ENCODE assay signal across 8 cellular contexts in the genomic region with DNA sequence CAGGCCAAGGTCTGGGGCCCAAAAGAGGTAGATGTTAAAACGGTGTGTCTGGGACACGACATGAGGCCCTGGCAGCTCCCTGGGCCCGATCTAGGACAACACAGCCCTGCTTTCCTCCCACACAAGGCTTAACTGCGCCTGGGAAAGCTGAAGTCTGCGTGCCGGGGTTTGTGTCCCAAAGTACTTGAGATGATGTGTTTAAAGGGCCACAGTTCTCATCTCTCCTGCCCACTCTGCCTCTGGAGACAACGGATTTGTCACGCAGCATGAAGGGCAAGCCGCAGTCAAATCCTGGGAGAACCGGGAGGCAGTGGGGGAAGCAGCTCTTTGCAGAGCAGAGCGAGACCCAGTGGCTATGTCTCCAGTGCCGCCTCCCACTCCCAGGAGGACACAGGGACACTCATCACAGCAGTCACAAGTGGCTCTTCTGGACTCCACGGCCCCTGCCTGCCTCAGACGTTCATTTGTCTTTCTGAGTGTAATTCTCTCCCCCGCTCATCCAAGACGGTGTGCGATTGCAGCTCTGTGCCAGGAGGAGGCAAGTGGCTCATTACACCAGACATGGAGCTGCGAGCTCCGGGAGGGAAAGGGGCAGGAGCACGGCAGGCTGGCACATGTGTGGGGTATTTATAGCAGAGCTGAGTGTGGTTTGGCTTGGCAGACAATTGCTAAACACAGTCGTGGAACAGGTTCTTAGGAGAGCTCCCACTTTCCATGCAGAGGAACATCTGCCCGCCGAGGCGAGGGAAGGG. TPM values are rescaled to one million over a fixed set of nuclear protein-coding genes. Genes with fewer than 3 reads are reported as not detected.
DNase-seq lines count a peak whose midpoint lies in the region; ATAC-seq and TF ChIP-seq lines count a peak whose summit lies in the region.

No MANE protein-coding gene starts in this region.

- no peak overlapping the region for H3K27ac Mint-ChIP-seq in endothelial cell (ENCODE audit: unreplicated experiment)
- H3K27ac Mint-ChIP-seq in activated naive CD4-positive, alpha-beta T cell treated with anti-CD3 and anti-CD28 coated beads, Interleukin-2, amount 10 ng/mL, durations not matched to agents 7 days and 5 days = no peak overlapping the region

- no peak for ATAC-seq in HG03045 (IDR thresholded peaks at IDR 0.05; ENCODE audit: unreplicated experiment)

- TF ChIP-seq CTCF in fibroblast of pulmonary artery (IDR thresholded peaks at IDR 0.05; ENCODE audit: low read length, missing control alignments) = no peak
- TF ChIP-seq CTCF in endothelial cell (IDR thresholded peaks at IDR 0.05; ENCODE audit: unreplicated experiment) = no peak

- no peaks in the 10 kb centered on the region for H3K36me3 Mint-ChIP-seq in endothelial cell (ENCODE audit: low read depth, unreplicated experiment)
- peaks cover 6% of the 10 kb centered on the region for H3K36me3 Mint-ChIP-seq in activated naive CD4-positive, alpha-beta T cell treated with anti-CD3 and anti-CD28 coated beads, Interleukin-2, amount 10 ng/mL, durations not matched to agents 7 days and 5 days

- H3K4me3 ChIP-seq in fibroblast of pulmonary artery (replicated peaks; ENCODE audit: low read depth, low read length) = no peak overlapping the region

- CTCF ChIA-PET in activated naive CD4-positive, alpha-beta T cell treated with anti-CD3 and anti-CD28 coated beads, Interleukin-2, amount 10 ng/mL, durations not matched to agents 7 days and 5 days (lab: Charles Lee) = interaction anchor here (1.8 kb wide), 1 partner anchor 70 kb away, joined by 6 read pairs; a partner anchor contains a TSS

- peaks cover 12% of the 10 kb centered on the region for H3K27me3 Mint-ChIP-seq in endothelial cell (ENCODE audit: unreplicated experiment)
- H3K27me3 Mint-ChIP-seq in activated naive CD4-positive, alpha-beta T cell treated with anti-CD3 and anti-CD28 coated beads, Interleukin-2, amount 10 ng/mL, durations not matched to agents 7 days and 5 days = peaks cover 69% of the 10 kb centered on the region

- no peaks in the 10 kb centered on the region for H3K9me3 Mint-ChIP-seq in endothelial cell (ENCODE audit: unreplicated experiment)
- no peaks in the 10 kb centered on the region for H3K9me3 Mint-ChIP-seq in activated naive CD4-positive, alpha-beta T cell treated with anti-CD3 and anti-CD28 coated beads, Interleukin-2, amount 10 ng/mL, durations not matched to agents 7 days and 5 days

- DNase-seq in DMS79 (lab: John Stamatoyannopoulos, UW) (peak; percentile 94), NCI-H526 (lab: John Stamatoyannopoulos, UW) (peak; percentile 65 to 75), fibroblast of pulmonary artery (ENCODE audit: low read depth) (peak; percentile 11), putamen (ENCODE audit: low spot score) (peak; percentile 79), HuH-7.5 (ENCODE audit: low spot score) (no peak), endothelial cell (ENCODE audit: low spot score) (no peak)
- DNase-seq in activated naive CD4-positive, alpha-beta T cell treated with anti-CD3 and anti-CD28 coated beads, Interleukin-2, amount 10 ng/mL, durations not matched to agents 7 days and 5 days = no peak

- H3K4me3 Mint-ChIP-seq in endothelial cell (ENCODE audit: unreplicated experiment) = no peak overlapping the region
- H3K4me3 Mint-ChIP-seq in activated naive CD4-positive, alpha-beta T cell treated with anti-CD3 and anti-CD28 coated beads, Interleukin-2, amount 10 ng/mL, durations not matched to agents 7 days and 5 days = no peak overlapping the region

- H3K4me1 Mint-ChIP-seq in endothelial cell (ENCODE audit: unreplicated experiment) = peaks cover 5% of the 10 kb centered on the region
- H3K4me1 Mint-ChIP-seq in activated naive CD4-positive, alpha-beta T cell treated with anti-CD3 and anti-CD28 coated beads, Interleukin-2, amount 10 ng/mL, durations not matched to agents 7 days and 5 days = peaks cover 32% of the 10 kb centered on the region

RNA-seq across cellular contexts. Expression of a gene that starts 57.7 kb away (rescaled TPM):
- 279 TPM for total RNA-seq in endothelial cell (ENCODE audit: unreplicated experiment)

RNA-seq across cellular contexts. Expression of a gene that starts 58.8 kb away (rescaled TPM):
- 3.9 TPM for total RNA-seq in endothelial cell (ENCODE audit: unreplicated experiment)

Comparison
In these comparisons a context has a peak if more than half of its experiments do, and no peak if none do; other contexts are left out.
1. DNase-seq: peak in DMS79 (single experiment), NCI-H526 (2 of 2), fibroblast of pulmonary artery (single experiment) and putamen (single experiment); none in HuH-7.5 (single experiment), endothelial cell (single experiment) and activated naive CD4-positive, alpha-beta T cell treated with anti-CD3 and anti-CD28 coated beads, Interleukin-2, amount 10 ng/mL, durations not matched to agents 7 days and 5 days (single experiment).